Comparison of ENCODE assay signal across 16 cellular contexts in genomic region chr19:18460900-18461299, GRCh38. TPM values are rescaled to one million over a fixed set of nuclear protein-coding genes. Genes with fewer than 3 reads are reported as not detected.
A peak's percentile ranks its signal among the peaks of the same experiment; 100 is the strongest.
DNase-seq lines count a peak whose midpoint lies in the region; ATAC-seq and TF ChIP-seq lines count a peak whose summit lies in the region.
"Had no signal": no experiment of that assay in that cellular context is flagged by ENCODE, and none has a peak within 500 bp of the region (broad histone marks: within the 10 kb centered on the region; RNA-seq: fewer than 3 reads in every experiment).

No MANE protein-coding gene starts in this region.

- H3K36me3 ChIP-seq in SK-N-SH (replicated peaks in 1 of 2; ENCODE audit: control insufficient read depth in 1 of 2, insufficient read depth in 2 of 2, low read length in 1 of 2) (peaks cover 0 to 8% of the 10 kb centered on the region in 2 experiments), transverse colon (peaks cover 0 to 6% (median 0%) of the 10 kb centered on the region in 4 donors)

- H3F3A ChIP-seq in SK-N-SH (replicated peaks; ENCODE audit: insufficient read depth), result peaks cover 9% of the 10 kb centered on the region

- WGBS in SK-N-SH (ENCODE audit: low lambda C conversion rate), result 85% methylated on average over 5 of the region's 12 CpGs
- WGBS in transverse colon (ENCODE audit: low coverage in 1 of 2), 2 donors, result 93% methylated on average over 5 of the region's 12 CpGs; no CpG with 5 or more reads in 1 of the 2 donors

- TF ChIP-seq EP300 in SK-N-SH (IDR thresholded peaks at IDR 0.05; ENCODE audit: borderline replicate concordance in 1 of 2, low read depth in 1 of 2, low read length in 1 of 2) (no peak), transverse colon (IDR thresholded peaks at IDR 0.05; ENCODE audit: low read depth) (no peak)

- H4K20me1 ChIP-seq in SK-N-SH (ENCODE audit: insufficient read depth), result peaks cover 43% of the 10 kb centered on the region

- H3K4me3 Mint-ChIP-seq in osteocyte (ENCODE audit: unreplicated experiment), result no peak overlapping the region
- H3K4me3 Mint-ChIP-seq: CD4-positive, CD25-positive, alpha-beta regulatory T cell had no signal

- peak overlapping the region; percentile 91 for H3K27ac Mint-ChIP-seq in osteocyte (ENCODE audit: unreplicated experiment)
- H3K27ac Mint-ChIP-seq: CD4-positive, CD25-positive, alpha-beta regulatory T cell had no signal

- no peak for ATAC-seq in SK-N-SH treated with all-trans-retinoic acid at 6 μM for 48 hours
- ATAC-seq in HG03108 (IDR thresholded peaks at IDR 0.05; ENCODE audit: unreplicated experiment), result no peak
- no peak for ATAC-seq in GM21576 (IDR thresholded peaks at IDR 0.05; ENCODE audit: unreplicated experiment)
- ATAC-seq: effector memory CD8-positive, alpha-beta T cell; mucosa of descending colon had no signal

- H3K4me3 ChIP-seq in SK-N-SH (ENCODE audit: low read depth in 2 of 2, low read length in 1 of 2) (no peak overlapping the region), transverse colon (no peak overlapping the region)
- H3K4me3 ChIP-seq: mucosa of descending colon had no signal

- H3K9me3 Mint-ChIP-seq in osteocyte (ENCODE audit: unreplicated experiment), result no peaks in the 10 kb centered on the region
- H3K9me3 Mint-ChIP-seq: effector memory CD8-positive, alpha-beta T cell had no signal

- in situ Hi-C loops in transverse colon (cut with MboI; ENCODE audit: low pct_ligation_motif_present in 1 of 4, low pct_unique_long_range_greater_than_20kb in 1 of 4, low sequenced_read_pairs in 3 of 4), result loop anchor here (25.0 kb wide), 3 partner anchors 126 to 401 kb away; partner anchors contain the start of genes REX1BD (in 2 of the 4) and UPF1 (in 2 of the 4)

- TF ChIP-seq CTCF in SK-N-SH (IDR thresholded peaks at IDR 0.05) (no peak), osteocyte (IDR thresholded peaks at IDR 0.05) (no peak), transverse colon (IDR thresholded peaks at IDR 0.05) (no peak)

- H3K27ac ChIP-seq in SK-N-SH (ENCODE audit: low read depth in 2 of 2, low read length in 1 of 2) (no peak overlapping the region), epithelial cell of prostate (peak overlapping the region; percentile 75), transverse colon (peak overlapping the region; percentile 75 to 89 (median 85))

- H2AFZ ChIP-seq in SK-N-SH (ENCODE audit: low read depth), result no peak overlapping the region

- CTCF ChIA-PET in SK-N-SH (lab: Yijun Ruan, JAX), result interaction anchor here (0.5 to 8.1 kb wide), 18 partner anchors 11 to 476 kb away, joined by 3 to 215 read pairs (median 10); partner anchors contain the start of gene KXD1

- no peaks in the 10 kb centered on the region for H3K79me2 ChIP-seq in SK-N-SH (ENCODE audit: insufficient read depth)

- H3K9me3 ChIP-seq in SK-N-SH (no peaks in the 10 kb centered on the region), transverse colon (no peaks in the 10 kb centered on the region)
- H3K9me3 ChIP-seq: mucosa of descending colon had no signal

- H3K27me3 Mint-ChIP-seq in osteocyte (ENCODE audit: unreplicated experiment), result no peaks in the 10 kb centered on the region
- H3K27me3 Mint-ChIP-seq: CD4-positive, CD25-positive, alpha-beta regulatory T cell; effector memory CD8-positive, alpha-beta T cell had no signal

- no peak overlapping the region for H3K9ac ChIP-seq in SK-N-SH

- POLR2A ChIA-PET in SK-N-SH (lab: Yijun Ruan, JAX), result no interaction called here

- H3K4me1 Mint-ChIP-seq in osteocyte (ENCODE audit: unreplicated experiment), result peaks cover 55% of the 10 kb centered on the region

- TF ChIP-seq POLR2A in transverse colon (IDR thresholded peaks at IDR 0.05), result no peak

- DNase-seq in SK-N-SH (no peak), epithelial cell of prostate (ENCODE audit: low read depth, low spot score) (no peak), osteocyte (ENCODE audit: extremely low spot score, unreplicated experiment) (no peak), transverse colon (no peak)
- DNase-seq in stimulated activated CD4-positive, alpha-beta T cell treated with anti-CD3 and anti-CD28 coated beads, Interleukin-4, amount 100 ng/mL, for 4 hours, result no peak
- DNase-seq: activated CD4-positive, alpha-beta T cell treated with anti-CD3 and anti-CD28 coated beads, Interleukin-2, amount 50 U/mL, for 1 hour; activated naive CD4-positive, alpha-beta T cell treated with anti-CD3 and anti-CD28 coated beads, Interleukin-2, amount 50 U/mL, for 16 hours; CD4-positive, CD25-positive, alpha-beta regulatory T cell; DMS79 treated with DMSO at 0.1 percent for 48 hours; effector memory CD8-positive, alpha-beta T cell; NCI-H146; stimulated activated CD4-positive, alpha-beta T cell treated with anti-CD3 and anti-CD28 coated beads, Interleukin-15, amount 100 ng/mL, for 24 hours had no signal

- peak overlapping the region; percentile 56; the same call in 1 of the 2 replicates for H3K4me2 ChIP-seq in SK-N-SH

- H3K4me1 ChIP-seq in SK-N-SH (ENCODE audit: control insufficient read depth in 1 of 2, insufficient read depth in 2 of 2, low read depth in 1 of 2, low read length in 1 of 2), result peaks cover 9 to 11% of the 10 kb centered on the region in 2 experiments; a peak in 3 of 4 replicates
- H3K4me1 ChIP-seq in transverse colon, result peaks cover 28 to 60% (median 50%) of the 10 kb centered on the region in 4 donors

- no peaks in the 10 kb centered on the region for H3K27me3 ChIP-seq in SK-N-SH (ENCODE audit: insufficient read depth)
- no peaks in the 10 kb centered on the region for H3K27me3 ChIP-seq in transverse colon

- TF ChIP-seq RAD21 in SK-N-SH (IDR thresholded peaks at IDR 0.05; ENCODE audit: low read length), result no peak

- no peaks in the 10 kb centered on the region for H3K9me2 ChIP-seq in SK-N-SH

- intact Hi-C loops in transverse colon (cut with DNase I; ENCODE audit: low total_unique reads), result loop anchor here (10.0 kb wide), 1 partner anchor 54 kb away; no protein-coding TSS in a partner anchor

- H3K36me3 Mint-ChIP-seq in osteocyte (ENCODE audit: unreplicated experiment), result peaks cover 13% of the 10 kb centered on the region

TF ChIP-seq in SK-N-SH, 30 proteins besides CTCF, POLR2A, EP300 and RAD21:
- TF ChIP-seq MEF2A (IDR thresholded peaks at IDR 0.05; ENCODE audit: borderline replicate concordance, low read depth), result no peak
- no peak for TF ChIP-seq RCOR1 (IDR thresholded peaks at IDR 0.05; ENCODE audit: low read length)
- no peak for TF ChIP-seq PBX3 (IDR thresholded peaks at IDR 0.05)
- TF ChIP-seq FOXM1 (IDR thresholded peaks at IDR 0.05; ENCODE audit: low read depth), result no peak
- no peak for TF ChIP-seq TCF12 (IDR thresholded peaks at IDR 0.05)
- no peak for TF ChIP-seq MAX (IDR thresholded peaks at IDR 0.05; ENCODE audit: low read depth)
- TF ChIP-seq FOXJ3 (CRISPR knock-in tag; IDR thresholded peaks at IDR 0.05), result no peak
- TF ChIP-seq SIN3A (IDR thresholded peaks at IDR 0.05; ENCODE audit: borderline replicate concordance, low read depth, low read length), result no peak
- no peak for TF ChIP-seq ELF1 (IDR thresholded peaks at IDR 0.05)

TF ChIP-seq in SK-N-SH treated with all-trans-retinoic acid at 6 μM for 48 hours, 23 proteins besides CTCF, POLR2A, EP300 and RAD21:
- TF ChIP-seq PPARA (CRISPR knock-in tag; IDR thresholded peaks at IDR 0.05; ENCODE audit: borderline replicate concordance), result no peak
- TF ChIP-seq ZC3H10 (CRISPR knock-in tag; IDR thresholded peaks at IDR 0.05), result no peak

RNA-seq across cellular contexts. Expression of gene ISYNA1, which starts 23.0 kb away (rescaled TPM):
- polyA plus RNA-seq in SK-N-SH (2012; rRNA removed), result 48.0 and 49.4 TPM in 2 replicates
- polyA plus RNA-seq in SK-N-SH (2012; cell fraction: cytosol; rRNA removed), result 10.9 and 17.3 TPM in 2 replicates
- 216 and 280 TPM in 2 replicates for polyA plus RNA-seq in SK-N-SH (2012; cell fraction: nucleus; rRNA removed)
- total RNA-seq in osteocyte (159 and 178 TPM in 2 replicates), transverse colon (10 to 100 TPM in 2 of 4 donors, 1 to 10 TPM in 2; 3.0 to 15.1 (median 8.8) TPM)

RNA-seq across cellular contexts. Expression of gene SSBP4, which starts 41.7 kb away (rescaled TPM):
- 22.5 and 24.9 TPM in 2 replicates for polyA plus RNA-seq in SK-N-SH (2012; rRNA removed)
- polyA plus RNA-seq in SK-N-SH (2012; cell fraction: cytosol; rRNA removed), result 12.4 and 23.4 TPM in 2 replicates
- polyA plus RNA-seq in SK-N-SH (2012; cell fraction: nucleus; rRNA removed), result 89.0 and 178 TPM in 2 replicates
- total RNA-seq in osteocyte, result 82.9 and 102 TPM in 2 replicates
- 10 to 100 TPM in 3 of 4 donors, 1 to 10 TPM in 1; 9.4 to 40.4 (median 32.2) TPM for total RNA-seq in transverse colon

Comparison
In these comparisons a context has a peak if more than half of its experiments do, and no peak if none do; other contexts are left out.
1. H3K27ac ChIP-seq: peak in epithelial cell of prostate (single experiment) and transverse colon (4 of 4); none in SK-N-SH (0 of 2).